In the genomic region with DNA sequence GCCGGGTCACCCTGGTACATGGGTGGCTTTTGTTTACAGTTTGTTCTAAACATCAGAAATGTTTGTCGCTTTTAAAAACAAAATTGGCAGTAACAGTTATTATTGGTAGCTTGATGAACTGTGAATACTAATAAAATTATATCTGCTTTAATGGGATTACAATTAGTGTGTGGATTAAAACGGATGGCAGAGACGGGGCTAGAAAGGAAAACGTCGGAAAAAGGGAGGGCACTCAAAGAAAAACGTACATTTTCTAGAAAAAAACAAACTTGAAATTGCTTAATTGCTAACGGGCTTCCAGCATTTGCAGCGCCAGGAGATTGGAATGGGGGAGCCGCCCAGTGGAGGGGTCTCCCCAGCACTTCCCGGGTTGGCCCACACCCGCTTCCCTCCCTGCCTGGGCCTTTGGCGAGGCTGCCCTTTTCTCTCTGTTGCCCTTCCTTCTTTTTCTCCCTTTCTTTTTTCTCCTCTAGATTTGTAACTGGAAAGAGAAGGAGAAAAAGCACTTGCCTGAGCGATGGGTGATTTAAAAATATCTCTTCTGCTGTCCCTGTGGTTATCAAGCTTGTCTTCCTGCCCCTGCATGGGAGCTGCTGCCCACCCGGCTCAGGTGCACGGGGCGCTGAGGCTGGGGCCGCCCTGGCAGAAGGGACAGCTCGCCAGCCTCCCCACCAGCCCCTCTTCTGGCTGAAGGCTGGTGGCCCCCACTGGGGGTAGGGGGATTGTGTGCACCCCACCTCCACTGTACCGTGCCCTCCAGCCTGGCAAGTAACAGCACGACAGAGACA, we compare ENCODE assay signal across 9 cellular contexts. TPM values are rescaled to one million over a fixed set of nuclear protein-coding genes. Genes with fewer than 3 reads are reported as not detected.
DNase-seq lines count a peak whose midpoint lies in the region; ATAC-seq and TF ChIP-seq lines count a peak whose summit lies in the region.
"Had no signal": no experiment of that assay in that cellular context is flagged by ENCODE, and none has a peak within 500 bp of the region (broad histone marks: within the 10 kb centered on the region; RNA-seq: fewer than 3 reads in every experiment).

No MANE protein-coding gene starts in this region.

- peak overlapping the region; percentile 100 for H3K4me2 ChIP-seq in mammary epithelial cell (ENCODE audit: insufficient read depth, low read depth, low read length)
- H3K4me2 ChIP-seq: KMS-11 had no signal

- in situ Hi-C loops in mammary epithelial cell (cut with MboI; ENCODE audit: low sequenced_read_pairs in 2 of 2) = no loop called here

- H3K27me3 ChIP-seq in mammary epithelial cell (ENCODE audit: insufficient read depth, low read length) = no peaks in the 10 kb centered on the region
- no peaks in the 10 kb centered on the region for H3K27me3 ChIP-seq in right lobe of liver

- no peak overlapping the region for H3K9ac ChIP-seq in mammary epithelial cell (ENCODE audit: insufficient read depth, low read length)
- H3K9ac ChIP-seq: KMS-11 had no signal

- CTCF ChIA-PET in mammary epithelial cell (lab: Charles Lee; ENCODE audit: low non-redundant PET) (interaction anchor here (0.6 kb wide), 1 partner anchor 109 kb away, joined by 6 read pairs; no protein-coding TSS in a partner anchor), GM10248 (lab: Yijun Ruan, JAX) (interaction anchor here (1.4 kb wide), 1 partner anchor 10 kb away, joined by 4 read pairs; no protein-coding TSS in a partner anchor)

- H3K79me2 ChIP-seq in mammary epithelial cell (ENCODE audit: insufficient read depth, low read length) = peaks cover 47% of the 10 kb centered on the region

- no peak for TF ChIP-seq POLR2A in right lobe of liver (IDR thresholded peaks at IDR 0.05)

- H3K27ac ChIP-seq in KOPT-K1 (ENCODE audit: low read depth, low read length, poor library complexity, severe bottlenecking) (peak overlapping the region; percentile 93), mammary epithelial cell (ENCODE audit: insufficient read depth, low read depth, low read length) (no peak overlapping the region), right lobe of liver (peak overlapping the region; percentile 95 to 96 (median 96)), temporal lobe (ENCODE audit: low read depth, low read length) (peak overlapping the region; percentile 88)
- H3K27ac ChIP-seq: KMS-11 had no signal

- ATAC-seq in right lobe of liver = no peak

- 93% methylated on average over 11 of the region's 21 CpGs for WGBS in mammary epithelial cell (ENCODE audit: low coverage, missing lambda C conversion rate)
- WGBS in right lobe of liver (ENCODE audit: insufficient coverage, low coverage, low lambda C conversion rate, missing lambda C conversion rate) = 25% methylated on average over 15 of the region's 21 CpGs

- TF ChIP-seq CTCF in mammary epithelial cell (conservative IDR thresholded peaks at IDR 0.05 in 1 of 2, IDR thresholded peaks at IDR 0.05 in 1 of 2; ENCODE audit: extremely low read depth in 1 of 2, insufficient read depth in 1 of 2, low read depth in 1 of 2, low read length in 2 of 2) = no peak
- TF ChIP-seq CTCF in right lobe of liver (IDR thresholded peaks at IDR 0.05) = peak in 1 of 4 donors; percentile 1
- no peak for TF ChIP-seq CTCF in GM10248 (IDR thresholded peaks at IDR 0.05; ENCODE audit: control extremely low read depth, extremely low read depth, low read depth, missing control alignments)

- no peak for DNase-seq in mammary epithelial cell
- no peak for DNase-seq in right lobe of liver
- DNase-seq in NCI-H524 treated with DMSO at 0.1 percent for 48 hours (lab: John Stamatoyannopoulos, UW) = no peak
- DNase-seq in NCI-H1092 (lab: John Stamatoyannopoulos, UW) = no peak
- no peak for DNase-seq in GM10248 (ENCODE audit: extremely low spot score)
- DNase-seq in stimulated activated CD4-positive, alpha-beta T cell treated with anti-CD3 and anti-CD28 coated beads, Interleukin-4, amount 100 ng/mL, for 1 hour = no peak

- H3K4me1 ChIP-seq in mammary epithelial cell (ENCODE audit: insufficient read depth, low read length) = peaks cover 19% of the 10 kb centered on the region
- H3K4me1 ChIP-seq in right lobe of liver = peaks cover 0 to 32% (median 11%) of the 10 kb centered on the region in 4 donors

- peak overlapping the region; percentile 81 for H2AFZ ChIP-seq in mammary epithelial cell (ENCODE audit: low read depth, low read length)

- H3K9me3 ChIP-seq in KOPT-K1 (ENCODE audit: insufficient read depth, low read length, poor library complexity, severe bottlenecking) (no peaks in the 10 kb centered on the region), mammary epithelial cell (replicated peaks; ENCODE audit: insufficient read depth, low read length) (no peaks in the 10 kb centered on the region), right lobe of liver (no peaks in the 10 kb centered on the region)

- BruUV-seq in mammary epithelial cell (replicated peaks; lab: Mats Ljungman, UMichigan) = no TSS peak

- H3K4me3 ChIP-seq in mammary epithelial cell (replicated peaks in 1 of 3; ENCODE audit: insufficient read depth in 1 of 3, low read depth in 2 of 3, low read length in 3 of 3) = peak overlapping the region in 2 of 3 experiments; percentile 71 to 83
- H3K4me3 ChIP-seq in right lobe of liver = peak overlapping the region in 2 of 3 donors; percentile 70 to 71

- no peaks in the 10 kb centered on the region for H4K20me1 ChIP-seq in mammary epithelial cell (ENCODE audit: insufficient read depth, low read length)

- intact Hi-C loops in mammary epithelial cell (cut with micrococcal nuclease) (no loop called here), right lobe of liver (cut with DNase I) (loop anchor here in 1 of 2 donors (10.0 kb wide), 1 partner anchor 74 kb away; no protein-coding TSS in a partner anchor)

- POLR2A ChIA-PET in GM10248 (lab: Yijun Ruan, JAX) = no interaction called here

- peaks cover 59% of the 10 kb centered on the region for H3K36me3 ChIP-seq in KOPT-K1 (ENCODE audit: insufficient read depth, low read length)
- no peaks in the 10 kb centered on the region for H3K36me3 ChIP-seq in mammary epithelial cell (ENCODE audit: insufficient read depth, low read length)
- H3K36me3 ChIP-seq in right lobe of liver = no peaks in the 10 kb centered on the region

- dilution Hi-C loops in mammary epithelial cell (cut with HindIII; ENCODE audit: low sequenced_read_pairs) = no loop called here

RNA-seq across cellular contexts. Expression of a gene that starts 5.9 kb away (rescaled TPM):
- total RNA-seq in mammary epithelial cell (1 to 10 TPM; 2.2 to 9.1 TPM), right lobe of liver (1 to 10 TPM; 2.5 to 6.4 (median 4.9) TPM), temporal lobe (16.7 TPM)
- 1.6 TPM for polyA plus RNA-seq in mammary epithelial cell
- polyA minus RNA-seq in mammary epithelial cell = 0.67 TPM
